ENCODE assay signal across 16 cellular contexts in the genomic region with DNA sequence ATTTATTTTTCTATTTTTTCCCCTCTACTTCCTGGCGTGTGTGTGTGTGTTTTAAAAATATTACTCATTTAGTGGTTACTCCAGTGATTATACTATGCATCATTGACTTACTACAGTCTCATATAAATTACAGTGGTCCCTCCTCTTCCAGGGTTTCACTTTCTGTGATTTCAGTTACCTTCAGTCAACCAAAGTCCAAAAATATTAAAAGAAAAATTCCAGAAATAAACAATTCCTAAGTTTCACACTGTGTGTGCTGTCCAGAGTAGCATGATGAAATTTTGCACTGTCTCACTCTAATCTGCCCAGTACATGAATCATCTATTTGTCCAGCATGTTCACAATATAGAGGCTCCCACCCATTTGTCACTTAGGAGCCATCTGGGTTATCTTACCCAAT. TPM values are rescaled to one million over a fixed set of nuclear protein-coding genes. Genes with fewer than 3 reads are reported as not detected.
DNase-seq lines count a peak whose midpoint lies in the region; ATAC-seq and TF ChIP-seq lines count a peak whose summit lies in the region.
"Had no signal": no experiment of that assay in that cellular context is flagged by ENCODE, and none has a peak within 500 bp of the region (broad histone marks: within the 10 kb centered on the region; RNA-seq: fewer than 3 reads in every experiment).

No MANE protein-coding gene starts in this region.

- no peak for TF ChIP-seq EP300 in Ishikawa (IDR thresholded peaks at IDR 0.05; ENCODE audit: borderline replicate concordance)

- H3K9me2 ChIP-seq in hepatocyte (replicated peaks; ENCODE audit: insufficient read depth), result no peaks in the 10 kb centered on the region

- H3K4me1 Mint-ChIP-seq in Caco-2 (ENCODE audit: low read depth, unreplicated experiment), result peaks cover 5% of the 10 kb centered on the region

- WGBS in hepatocyte (ENCODE audit: low lambda C conversion rate, missing lambda C conversion rate), result 85% methylated on average over 1 of the region's 1 CpG

- no peak for ATAC-seq in GM19035 (IDR thresholded peaks at IDR 0.05; ENCODE audit: unreplicated experiment)
- ATAC-seq: body of pancreas had no signal

- no peaks in the 10 kb centered on the region for H4K20me1 ChIP-seq in hepatocyte (ENCODE audit: insufficient read depth, poor library complexity, severe bottlenecking)

- H3K36me3 Mint-ChIP-seq in Caco-2 (ENCODE audit: insufficient read depth, unreplicated experiment), result no peaks in the 10 kb centered on the region

- no peaks in the 10 kb centered on the region for H3K36me3 ChIP-seq in hepatocyte (replicated peaks; ENCODE audit: insufficient read depth, low read depth)
- H3K36me3 ChIP-seq in Caco-2 (ENCODE audit: control insufficient read depth, insufficient read depth, low read length), result no peaks in the 10 kb centered on the region
- H3K36me3 ChIP-seq: esophagus squamous epithelium had no signal

- TF ChIP-seq CTCF in astrocyte of the cerebellum (IDR thresholded peaks at IDR 0.05; ENCODE audit: low read depth, low read length, missing control alignments) (no peak), hepatocyte (IDR thresholded peaks at IDR 0.05; ENCODE audit: poor library complexity) (no peak), Caco-2 (IDR thresholded peaks at IDR 0.05; ENCODE audit: insufficient read depth in 1 of 2, low read depth in 1 of 2, low read length in 1 of 2, severe bottlenecking in 1 of 2, unreplicated experiment in 1 of 2) (no peak)

- no peaks in the 10 kb centered on the region for H3K27me3 Mint-ChIP-seq in Caco-2 (ENCODE audit: insufficient read depth, unreplicated experiment)

- no peak overlapping the region for H3K27ac Mint-ChIP-seq in Caco-2 (ENCODE audit: unreplicated experiment)
- H3K27ac Mint-ChIP-seq: nephron progenitor cell had no signal

- H3K4me3 ChIP-seq in astrocyte of the cerebellum (ENCODE audit: low read depth, low read length), result no peak overlapping the region
- no peak overlapping the region for H3K4me3 ChIP-seq in hepatocyte
- no peak overlapping the region for H3K4me3 ChIP-seq in Caco-2 (ENCODE audit: low read depth, low read length)
- H3K4me3 ChIP-seq: body of pancreas, esophagus squamous epithelium had no signal

- in situ Hi-C loops in astrocyte of the cerebellum (cut with HindIII; ENCODE audit: low sequenced_read_pairs), result no loop called here

- H3K27me3 ChIP-seq in hepatocyte (no peaks in the 10 kb centered on the region), Caco-2 (replicated peaks; ENCODE audit: control insufficient read depth, insufficient read depth, low read length) (no peaks in the 10 kb centered on the region)
- H3K27me3 ChIP-seq: body of pancreas, esophagus squamous epithelium had no signal

- H2AFZ ChIP-seq in hepatocyte, result no peak overlapping the region

- intact Hi-C loops in Caco-2 (cut with micrococcal nuclease; ENCODE audit: unreplicated experiment), result no loop called here

- BruUV-seq in Caco-2 (replicated peaks; lab: Mats Ljungman, UMichigan), result no TSS peak

- peak overlapping the region; percentile 28 for H3K27ac ChIP-seq in hepatocyte
- H3K27ac ChIP-seq: body of pancreas, esophagus squamous epithelium, VCaP had no signal

- no peak overlapping the region for H3K4me2 ChIP-seq in hepatocyte

- H3K9me3 ChIP-seq in hepatocyte (ENCODE audit: low read depth), result no peaks in the 10 kb centered on the region
- no peaks in the 10 kb centered on the region for H3K9me3 ChIP-seq in Caco-2
- H3K9me3 ChIP-seq: body of pancreas, esophagus squamous epithelium had no signal

- H3K4me3 Mint-ChIP-seq in Caco-2 (ENCODE audit: unreplicated experiment), result no peak overlapping the region
- H3K4me3 Mint-ChIP-seq: nephron progenitor cell had no signal

- no peak for TF ChIP-seq RAD21 in Ishikawa (IDR thresholded peaks at IDR 0.05; ENCODE audit: low read depth)

- no peaks in the 10 kb centered on the region for H3K79me2 ChIP-seq in hepatocyte

- H3K9me3 Mint-ChIP-seq in Caco-2 (ENCODE audit: unreplicated experiment), result no peaks in the 10 kb centered on the region
- H3K9me3 Mint-ChIP-seq: nephron progenitor cell had no signal

- H3K4me1 ChIP-seq in hepatocyte (ENCODE audit: insufficient read depth) (peaks cover 19% of the 10 kb centered on the region), Caco-2 (peaks cover under 1% of the 10 kb centered on the region; the same call in 1 of the 2 replicates)

- CTCF ChIA-PET in Caco-2 (lab: Charles Lee), result no interaction called here

- POLR2A ChIA-PET in Caco-2 (lab: Charles Lee), result no interaction called here

- peak; percentile 20 for DNase-seq in AG08395 (ENCODE audit: low spot score)
- DNase-seq in astrocyte of the cerebellum (ENCODE audit: low read depth), result peak; percentile 23
- no peak for DNase-seq in hepatocyte (ENCODE audit: low spot score)
- no peak for DNase-seq in central memory CD4-positive, alpha-beta T cell
- DNase-seq in C1 segment of cervical spinal cord (lab: John Stamatoyannopoulos, UW), result no peak
- no peak for DNase-seq in Caco-2
- DNase-seq: body of pancreas, esophagus squamous epithelium, NCI-H1092, NCI-H446 treated with DMSO at 0.1 percent for 48 hours, nephron progenitor cell, Right ventricle myocardium superior, trophoblast cell had no signal

TF ChIP-seq in Ishikawa, 13 proteins besides CTCF, POLR2A, EP300 and RAD21:
- TF ChIP-seq, protein P1, sequence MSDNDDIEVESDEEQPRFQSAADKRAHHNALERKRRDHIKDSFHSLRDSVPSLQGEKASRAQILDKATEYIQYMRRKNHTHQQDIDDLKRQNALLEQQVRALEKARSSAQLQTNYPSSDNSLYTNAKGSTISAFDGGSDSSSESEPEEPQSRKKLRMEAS (IDR thresholded peaks at IDR 0.05), result no peak
- TF ChIP-seq, protein P2, sequence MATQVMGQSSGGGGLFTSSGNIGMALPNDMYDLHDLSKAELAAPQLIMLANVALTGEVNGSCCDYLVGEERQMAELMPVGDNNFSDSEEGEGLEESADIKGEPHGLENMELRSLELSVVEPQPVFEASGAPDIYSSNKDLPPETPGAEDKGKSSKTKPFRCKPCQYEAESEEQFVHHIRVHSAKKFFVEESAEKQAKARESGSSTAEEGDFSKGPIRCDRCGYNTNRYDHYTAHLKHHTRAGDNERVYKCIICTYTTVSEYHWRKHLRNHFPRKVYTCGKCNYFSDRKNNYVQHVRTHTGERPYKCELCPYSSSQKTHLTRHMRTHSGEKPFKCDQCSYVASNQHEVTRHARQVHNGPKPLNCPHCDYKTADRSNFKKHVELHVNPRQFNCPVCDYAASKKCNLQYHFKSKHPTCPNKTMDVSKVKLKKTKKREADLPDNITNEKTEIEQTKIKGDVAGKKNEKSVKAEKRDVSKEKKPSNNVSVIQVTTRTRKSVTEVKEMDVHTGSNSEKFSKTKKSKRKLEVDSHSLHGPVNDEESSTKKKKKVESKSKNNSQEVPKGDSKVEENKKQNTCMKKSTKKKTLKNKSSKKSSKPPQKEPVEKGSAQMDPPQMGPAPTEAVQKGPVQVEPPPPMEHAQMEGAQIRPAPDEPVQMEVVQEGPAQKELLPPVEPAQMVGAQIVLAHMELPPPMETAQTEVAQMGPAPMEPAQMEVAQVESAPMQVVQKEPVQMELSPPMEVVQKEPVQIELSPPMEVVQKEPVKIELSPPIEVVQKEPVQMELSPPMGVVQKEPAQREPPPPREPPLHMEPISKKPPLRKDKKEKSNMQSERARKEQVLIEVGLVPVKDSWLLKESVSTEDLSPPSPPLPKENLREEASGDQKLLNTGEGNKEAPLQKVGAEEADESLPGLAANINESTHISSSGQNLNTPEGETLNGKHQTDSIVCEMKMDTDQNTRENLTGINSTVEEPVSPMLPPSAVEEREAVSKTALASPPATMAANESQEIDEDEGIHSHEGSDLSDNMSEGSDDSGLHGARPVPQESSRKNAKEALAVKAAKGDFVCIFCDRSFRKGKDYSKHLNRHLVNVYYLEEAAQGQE (IDR thresholded peaks at IDR 0.05; ENCODE audit: low read depth), result peak; percentile 22; the same call in 1 of the 2 replicates

RNA-seq across cellular contexts. Expression of a gene that starts 47.4 kb away (rescaled TPM):
- total RNA-seq in hepatocyte (3.7 and 4.1 TPM in 2 replicates), Caco-2 (2022) (2.4 and 2.9 TPM in 2 replicates)
- 4.2 TPM in 2 replicates for polyA plus RNA-seq in hepatocyte

Comparison
In these comparisons a context has a peak if more than half of its experiments do, and no peak if none do; other contexts are left out.
1. DNase-seq: peak in AG08395 (single experiment) and astrocyte of the cerebellum (single experiment); none in hepatocyte (single experiment), central memory CD4-positive, alpha-beta T cell (single experiment), C1 segment of cervical spinal cord (0 of 14) and Caco-2 (0 of 2).